Comparison of ENCODE assay signal across 25 cellular contexts in genomic region chr17:31002047-31002446, GRCh38.
"Had no signal": no experiment of that assay in that cellular context is flagged by ENCODE, and none has a peak within 500 bp of the region (broad histone marks: within the 10 kb centered on the region; RNA-seq: fewer than 3 reads in every experiment).

No MANE protein-coding gene starts in this region.

- DNase-seq: activated CD4-positive, alpha-beta memory T cell treated with anti-CD3 and anti-CD28 coated beads, Interleukin-2, amount 10 ng/mL, durations not matched to agents 7 days and 5 days; activated CD4-positive, alpha-beta T cell treated with anti-CD3 and anti-CD28 coated beads, Interleukin-2, amount 10 ng/mL, durations not matched to agents 7 days and 5 days; activated CD8-positive, alpha-beta memory T cell treated with anti-CD3 and anti-CD28 coated beads, Interleukin-2, amount 50 U/mL, for 48 hours; activated gamma-delta T cell treated with Interleukin-2 at 50 U/mL for 16 hours; activated naive CD8-positive, alpha-beta T cell treated with anti-CD3 and anti-CD28 coated beads, Interleukin-2, amount 50 U/mL, for 24 hours; activated T-cell treated with anti-CD3 and anti-CD28 coated beads, Interleukin-2, amount 50 U/mL, for 24 hours; amygdala; caudate nucleus; dermis blood vessel endothelial cell; effector memory CD4-positive, alpha-beta T cell; foreskin melanocyte; heart right ventricle; kidney glomerular epithelial cell; left ventricle myocardium inferior; posterior cingulate gyrus; right cardiac atrium; spleen; stimulated activated CD4-positive, alpha-beta T cell treated with anti-CD3 and anti-CD28 coated beads, Interleukin-2, amount 100 ng/mL, for 48 hours; stimulated activated naive CD4-positive, alpha-beta T cell treated with Interleukin-2 at 50 U/mL for 16 hours; SW 1271; T-helper 9 cell; WERI-Rb-1 had no signal

- H3K36me3 ChIP-seq: WERI-Rb-1 had no signal

- H3K4me3 ChIP-seq: esophagus muscularis mucosa, heart right ventricle, left ventricle myocardium inferior, lung, spleen, tibial nerve had no signal

- H3K27ac ChIP-seq: esophagus muscularis mucosa, heart right ventricle, left ventricle myocardium inferior, spleen, tibial nerve, WERI-Rb-1 had no signal

- H3K9me3 ChIP-seq: esophagus muscularis mucosa, heart right ventricle, left ventricle myocardium inferior, spleen, tibial nerve had no signal

- H3K4me1 ChIP-seq: esophagus muscularis mucosa, tibial nerve had no signal

- H3K27me3 ChIP-seq: esophagus muscularis mucosa, heart right ventricle, spleen, tibial nerve had no signal
